ENCODE assay signal across 18 cellular contexts in genomic region chr11:64415996-64416728, GRCh38. TPM values are rescaled to one million over a fixed set of nuclear protein-coding genes. Genes with fewer than 3 reads are reported as not detected.
DNase-seq lines count a peak whose midpoint lies in the region; ATAC-seq lines count a peak whose summit lies in the region.
"Had no signal": no experiment of that assay in that cellular context is flagged by ENCODE, and none has a peak within 500 bp of the region (broad histone marks: within the 10 kb centered on the region; RNA-seq: fewer than 3 reads in every experiment).

No MANE protein-coding gene starts in this region.

- no peaks in the 10 kb centered on the region for H3K27me3 Mint-ChIP-seq in activated naive CD8-positive, alpha-beta T cell treated with anti-CD3 and anti-CD28 coated beads, Interleukin-2, amount 50 U/mL, for 24 hours
- H3K27me3 Mint-ChIP-seq in activated naive CD8-positive, alpha-beta T cell treated with anti-CD3 and anti-CD28 coated beads for 36 hours = no peaks in the 10 kb centered on the region
- peaks cover 7 to 8% of the 10 kb centered on the region in 2 donors for H3K27me3 Mint-ChIP-seq in effector memory CD8-positive, alpha-beta T cell

- H3K4me1 Mint-ChIP-seq in activated naive CD8-positive, alpha-beta T cell treated with anti-CD3 and anti-CD28 coated beads, Interleukin-2, amount 50 U/mL, for 24 hours = peaks cover 9% of the 10 kb centered on the region
- peaks cover 11% of the 10 kb centered on the region for H3K4me1 Mint-ChIP-seq in activated naive CD8-positive, alpha-beta T cell treated with anti-CD3 and anti-CD28 coated beads for 36 hours
- peaks cover 7 to 8% of the 10 kb centered on the region in 2 donors for H3K4me1 Mint-ChIP-seq in effector memory CD8-positive, alpha-beta T cell (ENCODE audit: low read depth in 2 of 2)

- H3K4me3 ChIP-seq in Jurkat, Clone E6-1 (ENCODE audit: low read length) = no peak overlapping the region
- H3K4me3 ChIP-seq: GM23248, MG63 had no signal

- H3K4me3 Mint-ChIP-seq in activated naive CD8-positive, alpha-beta T cell treated with anti-CD3 and anti-CD28 coated beads, Interleukin-2, amount 50 U/mL, for 24 hours = no peak overlapping the region
- H3K4me3 Mint-ChIP-seq in activated naive CD8-positive, alpha-beta T cell treated with anti-CD3 and anti-CD28 coated beads for 36 hours = no peak overlapping the region
- no peak overlapping the region for H3K4me3 Mint-ChIP-seq in effector memory CD8-positive, alpha-beta T cell

- no peak for ATAC-seq in activated naive CD8-positive, alpha-beta T cell treated with anti-CD3 and anti-CD28 coated beads, Interleukin-2, amount 50 U/mL, for 24 hours
- ATAC-seq in effector memory CD8-positive, alpha-beta T cell (replicated peaks) = no peak
- ATAC-seq in stimulated activated naive CD8-positive, alpha-beta T cell treated with anti-CD3 and anti-CD28 coated beads, Interleukin-15, Interleukin-2, amounts not matched to agents 100 U/mL and 50 U/mL, for 24 hours = no peak
- ATAC-seq: Panc1, Right ventricle myocardium inferior had no signal

- intact Hi-C loops in head of caudate nucleus (cut with DNase I) = no loop called here

- no peak overlapping the region for H3K27ac Mint-ChIP-seq in activated naive CD8-positive, alpha-beta T cell treated with anti-CD3 and anti-CD28 coated beads, Interleukin-2, amount 50 U/mL, for 24 hours
- H3K27ac Mint-ChIP-seq in activated naive CD8-positive, alpha-beta T cell treated with anti-CD3 and anti-CD28 coated beads for 36 hours = no peak overlapping the region
- H3K27ac Mint-ChIP-seq in effector memory CD8-positive, alpha-beta T cell = peak overlapping the region; percentile 28 to 82

- peaks cover 7% of the 10 kb centered on the region for H3K9me3 Mint-ChIP-seq in activated naive CD8-positive, alpha-beta T cell treated with anti-CD3 and anti-CD28 coated beads, Interleukin-2, amount 50 U/mL, for 24 hours
- H3K9me3 Mint-ChIP-seq in activated naive CD8-positive, alpha-beta T cell treated with anti-CD3 and anti-CD28 coated beads for 36 hours = peaks cover 5% of the 10 kb centered on the region
- no peaks in the 10 kb centered on the region for H3K9me3 Mint-ChIP-seq in effector memory CD8-positive, alpha-beta T cell

- peak; percentile 8 for DNase-seq in activated naive CD8-positive, alpha-beta T cell treated with anti-CD3 and anti-CD28 coated beads, Interleukin-2, amount 50 U/mL, for 24 hours
- no peak for DNase-seq in activated naive CD8-positive, alpha-beta T cell treated with anti-CD3 and anti-CD28 coated beads for 36 hours
- peak; percentile 24 for DNase-seq in Jurkat, Clone E6-1 (ENCODE audit: low read depth, low spot score)
- DNase-seq in effector memory CD8-positive, alpha-beta T cell = peak in 1 of 3 experiments; percentile 10
- peak; percentile 8 for DNase-seq in stimulated activated naive CD8-positive, alpha-beta T cell treated with anti-CD3 and anti-CD28 coated beads, Interleukin-15, Interleukin-2, amounts not matched to agents 100 U/mL and 50 U/mL, for 24 hours
- DNase-seq in OCI-M2 (lab: John Stamatoyannopoulos, UW; ENCODE audit: unreplicated experiment) (no peak), head of caudate nucleus (no peak), DMS53 treated with DMSO at 0.1 percent for 48 hours (lab: John Stamatoyannopoulos, UW; ENCODE audit: unreplicated experiment) (no peak)
- DNase-seq: DMS 273 treated with DMSO at 0.1 percent for 48 hours, GM23248, Karpas-422, MG63, NCI-H1092 treated with DMSO at 0.1 percent for 48 hours, NCI-H1694, NCI-H510A treated with DMSO at 0.1 percent for 48 hours, SK-N-SH had no signal

- no peaks in the 10 kb centered on the region for H3K36me3 Mint-ChIP-seq in activated naive CD8-positive, alpha-beta T cell treated with anti-CD3 and anti-CD28 coated beads, Interleukin-2, amount 50 U/mL, for 24 hours (ENCODE audit: low read depth)
- no peaks in the 10 kb centered on the region for H3K36me3 Mint-ChIP-seq in activated naive CD8-positive, alpha-beta T cell treated with anti-CD3 and anti-CD28 coated beads for 36 hours
- H3K36me3 Mint-ChIP-seq in effector memory CD8-positive, alpha-beta T cell (ENCODE audit: insufficient read depth) = no peaks in the 10 kb centered on the region

RNA-seq across cellular contexts. Expression of gene RPS6KA4, which starts 57.2 kb away (rescaled TPM):
- 10 to 100 TPM; 20.3 to 24.5 TPM for total RNA-seq in activated naive CD8-positive, alpha-beta T cell treated with anti-CD3 and anti-CD28 coated beads for 36 hours
- 26.5 TPM for polyA plus RNA-seq in Jurkat, Clone E6-1 (2012; ENCODE audit: insufficient read depth, insufficient read length)

Comparison
In these comparisons a context has a peak if more than half of its experiments do, and no peak if none do; other contexts are left out.
1. DNase-seq: peak in activated naive CD8-positive, alpha-beta T cell treated with anti-CD3 and anti-CD28 coated beads, Interleukin-2, amount 50 U/mL, for 24 hours (single experiment), Jurkat, Clone E6-1 (single experiment) and stimulated activated naive CD8-positive, alpha-beta T cell treated with anti-CD3 and anti-CD28 coated beads, Interleukin-15, Interleukin-2, amounts not matched to agents 100 U/mL and 50 U/mL, for 24 hours (single experiment); none in activated naive CD8-positive, alpha-beta T cell treated with anti-CD3 and anti-CD28 coated beads for 36 hours (single experiment), OCI-M2 (single experiment), head of caudate nucleus (0 of 42) and DMS53 treated with DMSO at 0.1 percent for 48 hours (single experiment).
2. H3K27ac Mint-ChIP-seq: peak in effector memory CD8-positive, alpha-beta T cell (2 of 2); none in activated naive CD8-positive, alpha-beta T cell treated with anti-CD3 and anti-CD28 coated beads, Interleukin-2, amount 50 U/mL, for 24 hours (single experiment) and activated naive CD8-positive, alpha-beta T cell treated with anti-CD3 and anti-CD28 coated beads for 36 hours (single experiment).